ENCODE assay signal across 11 cellular contexts in genomic region chr9:72753261-72753893, GRCh38.
DNase-seq lines count a peak whose midpoint lies in the region; ATAC-seq, FAIRE-seq and TF ChIP-seq lines count a peak whose summit lies in the region.
"Had no signal": no experiment of that assay in that cellular context is flagged by ENCODE, and none has a peak within 500 bp of the region (broad histone marks: within the 10 kb centered on the region; RNA-seq: fewer than 3 reads in every experiment).

No MANE protein-coding gene starts in this region.

- H3K4me3 ChIP-seq in A549 (no peak overlapping the region), astrocyte (ENCODE audit: insufficient read depth, low read depth, low read length) (no peak overlapping the region), right atrium auricular region (no peak overlapping the region)

- no peak overlapping the region for H3K4ac ChIP-seq in H9 (ENCODE audit: low read depth, low read length)

- POLR2A ChIA-PET in A549 (lab: Yijun Ruan, JAX): interaction anchor here (0.6 to 1.7 kb wide), 5 partner anchors 174 to 448 kb away, joined by 3 to 10 read pairs (median 4); partner anchors contain the start of gene ZFAND5

- no peak for TF ChIP-seq EP300 in A549 (IDR thresholded peaks at IDR 0.05)

- DNase-seq in A549 (ENCODE audit: low read depth in 1 of 2, low spot score in 1 of 2): peak; percentile 13 to 56
- DNase-seq in H9: no peak
- DNase-seq in astrocyte (ENCODE audit: low read depth): peak; percentile 21
- peak; percentile 25 for DNase-seq in left kidney (ENCODE audit: low read depth, low spot score)
- DNase-seq in cerebellar nuclear complex (lab: John Stamatoyannopoulos, UW): no peak
- no peak for DNase-seq in right atrium auricular region (ENCODE audit: low spot score)
- DNase-seq: activated naive CD4-positive, alpha-beta T cell treated with anti-CD3 and anti-CD28 coated beads, Interleukin-2, amount 50 U/mL, for 16 hours; stimulated activated CD4-positive, alpha-beta T cell treated with anti-CD3 and anti-CD28 coated beads, Interleukin-2, amount 100 ng/mL, for 48 hours had no signal

- no peak overlapping the region for H3K14ac ChIP-seq in H9 (ENCODE audit: insufficient read depth, low read length)

- no peak for TF ChIP-seq POLR2A in A549 (IDR thresholded peaks at IDR 0.05; ENCODE audit: low read length)

- H3K36me3 Mint-ChIP-seq in H9 (ENCODE audit: insufficient read depth in 1 of 3, low read depth in 3 of 3) (peaks cover 0 to 7% (median 0%) of the 10 kb centered on the region in 3 experiments; a peak in 2 of 7 replicates), astrocyte (ENCODE audit: low read depth, unreplicated experiment) (no peaks in the 10 kb centered on the region)

- H3K18ac ChIP-seq in H9 (ENCODE audit: insufficient read length, low read depth, low read length): no peak overlapping the region

- H3K23me2 ChIP-seq in H9 (ENCODE audit: insufficient read length, low read depth, low read length, poor library complexity, severe bottlenecking): no peaks in the 10 kb centered on the region

- TF ChIP-seq CTCF in A549 (IDR thresholded peaks at IDR 0.05) (peak; percentile 65), H9 (conservative IDR thresholded peaks at IDR 0.05) (peak; percentile 28; the same call in 2 of the 3 replicates), astrocyte (IDR thresholded peaks at IDR 0.05; ENCODE audit: insufficient read depth, low read depth, low read length) (peak; percentile 46), right atrium auricular region (IDR thresholded peaks at IDR 0.05) (peak in 1 of 2 donors; percentile 24)

- H4K20me1 ChIP-seq in H9 (ENCODE audit: control insufficient read depth, insufficient read depth, insufficient read length): no peaks in the 10 kb centered on the region
- H4K20me1 ChIP-seq in astrocyte (ENCODE audit: insufficient read depth, low read length): no peaks in the 10 kb centered on the region

- H3K79me2 ChIP-seq in H9 (ENCODE audit: insufficient read depth, low read length) (no peaks in the 10 kb centered on the region), astrocyte (ENCODE audit: insufficient read depth, low read length) (no peaks in the 10 kb centered on the region)

- no peak overlapping the region for H2BK20ac ChIP-seq in H9 (ENCODE audit: low read depth, low read length, poor library complexity, severe bottlenecking)

- CTCF ChIA-PET in A549 (lab: Yijun Ruan, JAX): interaction anchor here (0.6 to 4.1 kb wide), 26 partner anchors 9 to 714 kb away, joined by 3 to 53 read pairs (median 4); no protein-coding TSS in a partner anchor

- TF ChIP-seq RAD21 in A549 (conservative IDR thresholded peaks at IDR 0.05 in 1 of 2, IDR thresholded peaks at IDR 0.05 in 1 of 2): peak; percentile 74 to 78

- no peak overlapping the region for H4K5ac ChIP-seq in H9 (ENCODE audit: insufficient read length, low read depth, low read length)

- no peak overlapping the region for H2BK120ac ChIP-seq in H9 (ENCODE audit: low read depth, low read length, poor library complexity, severe bottlenecking)

- 0 out of 3 replicates have a peak, but pooled peaks cover 2% of the 10 kb centered on the region for H3K4me1 ChIP-seq in A549
- no peaks in the 10 kb centered on the region for H3K4me1 ChIP-seq in H9 (ENCODE audit: insufficient read depth, low read length)
- H3K4me1 ChIP-seq in astrocyte (ENCODE audit: insufficient read depth, low read length): no peaks in the 10 kb centered on the region
- no peaks in the 10 kb centered on the region for H3K4me1 ChIP-seq in right atrium auricular region

- peaks cover 2 to 11% of the 10 kb centered on the region in 2 experiments; a peak in 3 of 4 replicates for H3K4me1 Mint-ChIP-seq in H9
- no peaks in the 10 kb centered on the region for H3K4me1 Mint-ChIP-seq in astrocyte (ENCODE audit: low read depth, unreplicated experiment)

- H2BK12ac ChIP-seq in H9 (ENCODE audit: insufficient read length, low read depth, low read length): no peak overlapping the region

- no peak overlapping the region for H3K56ac ChIP-seq in H9 (ENCODE audit: insufficient read length, low read depth, low read length)

- H3K4me2 ChIP-seq in A549: peak overlapping the region; percentile 23; the same call in 1 of the 3 replicates
- H3K4me2 ChIP-seq in H9 (ENCODE audit: insufficient read depth, insufficient read length, low read length): no peak overlapping the region
- no peak overlapping the region for H3K4me2 ChIP-seq in astrocyte (ENCODE audit: low read length)

- H3K4me3 Mint-ChIP-seq in H9 (no peak overlapping the region), astrocyte (ENCODE audit: unreplicated experiment) (no peak overlapping the region)
- H3K4me3 Mint-ChIP-seq: T-helper 1 cell treated with Interleukin-12 subunit alpha and Interleukin-12 subunit beta and Interleukin-4 antibody, amounts not matched to agents 30 μg/mL and 1 μg/mL, for 36 hours had no signal

- H2AFZ ChIP-seq in H9 (ENCODE audit: low read length) (no peak overlapping the region), astrocyte (ENCODE audit: low read depth, low read length) (no peak overlapping the region)

- peak overlapping the region; percentile 12 to 20; a peak in 3 of 6 replicates for H3K27ac ChIP-seq in A549
- no peak overlapping the region for H3K27ac ChIP-seq in H9 (ENCODE audit: insufficient read length, low read depth, low read length)
- H3K27ac ChIP-seq in astrocyte (ENCODE audit: low read depth, low read length): no peak overlapping the region
- H3K27ac ChIP-seq in right atrium auricular region: no peak overlapping the region

- no peaks in the 10 kb centered on the region for H3K36me3 ChIP-seq in astrocyte (ENCODE audit: insufficient read depth, low read length)
- H3K36me3 ChIP-seq in right atrium auricular region: no peaks in the 10 kb centered on the region

- H3K27me3 Mint-ChIP-seq in H9 (ENCODE audit: low read depth) (no peaks in the 10 kb centered on the region), astrocyte (ENCODE audit: low read depth, unreplicated experiment) (no peaks in the 10 kb centered on the region)

- ATAC-seq in A549 (peak; percentile 47 to 79; a peak in 5 of 6 replicates), HG03469 (IDR thresholded peaks at IDR 0.05; ENCODE audit: unreplicated experiment) (no peak), GM18861 (IDR thresholded peaks at IDR 0.05; ENCODE audit: unreplicated experiment) (no peak)

- 55% methylated on average over 8 of the region's 8 CpGs for WGBS in A549 (ENCODE audit: missing lambda C conversion rate)
- WGBS in H9 (ENCODE audit: extremely low coverage, insufficient read length, low lambda C conversion rate): no CpG with 5 or more reads among the region's 8 CpGs

- H3K9me3 Mint-ChIP-seq in H9 (peaks cover 0 to 2% of the 10 kb centered on the region in 2 experiments; a peak in 1 of 5 replicates), astrocyte (ENCODE audit: unreplicated experiment) (no peaks in the 10 kb centered on the region)
- H3K9me3 Mint-ChIP-seq: T-helper 1 cell treated with Interleukin-12 subunit alpha and Interleukin-12 subunit beta and Interleukin-4 antibody, amounts not matched to agents 30 μg/mL and 1 μg/mL, for 36 hours had no signal

- no peak overlapping the region for H3T11ph ChIP-seq in H9 (ENCODE audit: low read length)

- no peaks in the 10 kb centered on the region for H3K79me1 ChIP-seq in H9 (ENCODE audit: insufficient read depth, low read depth, low read length, poor library complexity, severe bottlenecking)

- H3K23ac ChIP-seq in H9 (ENCODE audit: insufficient read length, low read depth, low read length): no peak overlapping the region

- no peak overlapping the region for H4K91ac ChIP-seq in H9 (ENCODE audit: insufficient read length, low read depth, low read length)

- H2BK15ac ChIP-seq in H9 (ENCODE audit: low read depth, low read length): no peak overlapping the region

- no peak overlapping the region for H2BK5ac ChIP-seq in H9 (ENCODE audit: insufficient read length, low read length)

- H3K27ac Mint-ChIP-seq in H9 (no peak overlapping the region), astrocyte (ENCODE audit: unreplicated experiment) (no peak overlapping the region)
- H3K27ac Mint-ChIP-seq: T-helper 1 cell treated with Interleukin-12 subunit alpha and Interleukin-12 subunit beta and Interleukin-4 antibody, amounts not matched to agents 30 μg/mL and 1 μg/mL, for 36 hours had no signal

- no peak overlapping the region for H4K8ac ChIP-seq in H9 (replicated peaks; ENCODE audit: insufficient read length, low read depth, low read length)

- no peaks in the 10 kb centered on the region for H3K9me3 ChIP-seq in A549
- no peaks in the 10 kb centered on the region for H3K9me3 ChIP-seq in H9 (ENCODE audit: control insufficient read depth, low read depth, low read length)
- H3K9me3 ChIP-seq in astrocyte (ENCODE audit: insufficient read depth, low read depth, low read length): no peaks in the 10 kb centered on the region
- H3K9me3 ChIP-seq in right atrium auricular region: no peaks in the 10 kb centered on the region

- H3K9ac ChIP-seq in H9 (ENCODE audit: extremely low read depth, insufficient read length, low read length) (no peak overlapping the region), astrocyte (ENCODE audit: low read length) (no peak overlapping the region)

- no peak overlapping the region for H2AK5ac ChIP-seq in H9 (ENCODE audit: insufficient read length, low read length)

- no peak for FAIRE-seq in A549 (lab: Jason Lieb, UNC)
- FAIRE-seq in astrocyte (lab: Jason Lieb, UNC): no peak

- no peaks in the 10 kb centered on the region for H3K27me3 ChIP-seq in H9 (ENCODE audit: insufficient read depth, low read length)
- no peaks in the 10 kb centered on the region for H3K27me3 ChIP-seq in astrocyte (ENCODE audit: insufficient read depth, low read length)
- no peaks in the 10 kb centered on the region for H3K27me3 ChIP-seq in right atrium auricular region

TF ChIP-seq in A549, 52 proteins besides CTCF, POLR2A, EP300 and RAD21 (continues in another document):
- no peak for TF ChIP-seq JUN (IDR thresholded peaks at IDR 0.05)
- TF ChIP-seq CHD2 (IDR thresholded peaks at IDR 0.05; ENCODE audit: low read length, partially characterized antibody): no peak
- no peak for TF ChIP-seq ZSCAN20 (CRISPR knock-in tag; IDR thresholded peaks at IDR 0.05)
- TF ChIP-seq MAX (IDR thresholded peaks at IDR 0.05): no peak
- no peak for TF ChIP-seq KDM1A (IDR thresholded peaks at IDR 0.05; ENCODE audit: low read depth)
- TF ChIP-seq KDM5A (IDR thresholded peaks at IDR 0.05): no peak
- no peak for TF ChIP-seq NPAS2 (CRISPR knock-in tag; IDR thresholded peaks at IDR 0.05; ENCODE audit: borderline replicate concordance)
- no peak for TF ChIP-seq HDAC2 (IDR thresholded peaks at IDR 0.05)

Comparison
In these comparisons a context has a peak if more than half of its experiments do, and no peak if none do; other contexts are left out.
1. ATAC-seq: peak in A549 (2 of 2); none in HG03469 (single experiment) and GM18861 (single experiment).
2. DNase-seq: peak in A549 (2 of 2), astrocyte (single experiment) and left kidney (single experiment); none in H9 (single experiment), cerebellar nuclear complex (0 of 2) and right atrium auricular region (single experiment).
3. H3K27ac ChIP-seq: peak in A549 (2 of 2); none in H9 (single experiment), astrocyte (single experiment) and right atrium auricular region (0 of 2).